ENCODE assay signal across 10 cellular contexts in genomic region chr16:30533146-30533522, GRCh38. TPM values are rescaled to one million over a fixed set of nuclear protein-coding genes. Genes with fewer than 3 reads are reported as not detected.
DNase-seq lines count a peak whose midpoint lies in the region; ATAC-seq and TF ChIP-seq lines count a peak whose summit lies in the region.
"Had no signal": no experiment of that assay in that cellular context is flagged by ENCODE, and none has a peak within 500 bp of the region (broad histone marks: within the 10 kb centered on the region; RNA-seq: fewer than 3 reads in every experiment).

No MANE protein-coding gene starts in this region.

- ATAC-seq in T-helper 17 cell (no peak), GM18502 (IDR thresholded peaks at IDR 0.05; ENCODE audit: poor library complexity, unreplicated experiment) (no peak)
- ATAC-seq in stimulated activated effector memory CD8-positive, alpha-beta T cell treated with anti-CD3 and anti-CD28 coated beads, Interleukin-12 subunit alpha, Interleukin-12 subunit beta, amount 100 ng/mL, for 72 hours, result no peak

- H3K27me3 ChIP-seq in Peyer's patch, result no peaks in the 10 kb centered on the region

- no peaks in the 10 kb centered on the region for H3K9me3 Mint-ChIP-seq in activated T-cell treated with anti-CD3 and anti-CD28 coated beads, Interleukin-2, amount 50 U/mL, for 24 hours
- peaks cover 12% of the 10 kb centered on the region for H3K9me3 Mint-ChIP-seq in glutamatergic neuron (ENCODE audit: unreplicated experiment)
- no peaks in the 10 kb centered on the region for H3K9me3 Mint-ChIP-seq in stimulated activated effector memory CD8-positive, alpha-beta T cell treated with anti-CD3 and anti-CD28 coated beads, Interleukin-12 subunit alpha, Interleukin-12 subunit beta, amount 100 ng/mL, for 72 hours

- H3K36me3 ChIP-seq in Peyer's patch, result peaks cover 0 to 15% (median 0%) of the 10 kb centered on the region in 3 donors

- H3K36me3 Mint-ChIP-seq in activated T-cell treated with anti-CD3 and anti-CD28 coated beads, Interleukin-2, amount 50 U/mL, for 24 hours (ENCODE audit: low read depth), result peaks cover 68% of the 10 kb centered on the region
- H3K36me3 Mint-ChIP-seq in T-helper 17 cell (ENCODE audit: low read depth), result no peaks in the 10 kb centered on the region
- no peaks in the 10 kb centered on the region for H3K36me3 Mint-ChIP-seq in glutamatergic neuron (ENCODE audit: unreplicated experiment)
- H3K36me3 Mint-ChIP-seq in stimulated activated effector memory CD8-positive, alpha-beta T cell treated with anti-CD3 and anti-CD28 coated beads, Interleukin-12 subunit alpha, Interleukin-12 subunit beta, amount 100 ng/mL, for 72 hours, result peaks cover 52% of the 10 kb centered on the region

- no peaks in the 10 kb centered on the region for H3K27me3 Mint-ChIP-seq in activated T-cell treated with anti-CD3 and anti-CD28 coated beads, Interleukin-2, amount 50 U/mL, for 24 hours
- H3K27me3 Mint-ChIP-seq in T-helper 17 cell (no peaks in the 10 kb centered on the region), glutamatergic neuron (ENCODE audit: unreplicated experiment) (peaks cover 4% of the 10 kb centered on the region)

- H3K9me3 ChIP-seq in T-helper 17 cell (ENCODE audit: control insufficient read depth, low read length, poor library complexity, severe bottlenecking) (no peaks in the 10 kb centered on the region), Peyer's patch (no peaks in the 10 kb centered on the region)

- H3K4me1 ChIP-seq in Peyer's patch, result peaks cover 0 to 19% (median 0%) of the 10 kb centered on the region in 4 donors

- no peak for TF ChIP-seq POLR2A in Peyer's patch (IDR thresholded peaks at IDR 0.05)

- H3K27ac Mint-ChIP-seq in activated T-cell treated with anti-CD3 and anti-CD28 coated beads, Interleukin-2, amount 50 U/mL, for 24 hours, result peak overlapping the region; percentile 87
- H3K27ac Mint-ChIP-seq in T-helper 17 cell (peak overlapping the region; percentile 99), glutamatergic neuron (ENCODE audit: unreplicated experiment) (peak overlapping the region; percentile 87)
- H3K27ac Mint-ChIP-seq in stimulated activated effector memory CD8-positive, alpha-beta T cell treated with anti-CD3 and anti-CD28 coated beads, Interleukin-12 subunit alpha, Interleukin-12 subunit beta, amount 100 ng/mL, for 72 hours, result peak overlapping the region; percentile 96

- H3K4me3 ChIP-seq in Peyer's patch, result peak overlapping the region in 2 of 4 donors; percentile 71 to 79

- H3K27ac ChIP-seq in Peyer's patch, result no peak overlapping the region

- peaks cover 49% of the 10 kb centered on the region for H3K4me1 Mint-ChIP-seq in activated T-cell treated with anti-CD3 and anti-CD28 coated beads, Interleukin-2, amount 50 U/mL, for 24 hours (ENCODE audit: low read depth)
- H3K4me1 Mint-ChIP-seq in T-helper 17 cell, result peaks cover 40% of the 10 kb centered on the region
- peaks cover 7% of the 10 kb centered on the region for H3K4me1 Mint-ChIP-seq in glutamatergic neuron (ENCODE audit: low read depth, unreplicated experiment)
- peaks cover 28% of the 10 kb centered on the region for H3K4me1 Mint-ChIP-seq in stimulated activated effector memory CD8-positive, alpha-beta T cell treated with anti-CD3 and anti-CD28 coated beads, Interleukin-12 subunit alpha, Interleukin-12 subunit beta, amount 100 ng/mL, for 72 hours

- DNase-seq in activated T-cell treated with anti-CD3 and anti-CD28 coated beads, Interleukin-2, amount 50 U/mL, for 24 hours, result no peak
- no peak for DNase-seq in activated T-cell treated with anti-CD3 and anti-CD28 coated beads, Interleukin-2, amount 50 U/mL, for 48 hours
- DNase-seq in T-helper 17 cell (no peak), glutamatergic neuron (peak; percentile 31), Peyer's patch (no peak), NCI-H1694 (lab: John Stamatoyannopoulos, UW) (no peak)
- DNase-seq in stimulated activated effector memory CD8-positive, alpha-beta T cell treated with anti-CD3 and anti-CD28 coated beads, Interleukin-12 subunit alpha, Interleukin-12 subunit beta, amount 100 ng/mL, for 72 hours (ENCODE audit: low spot score in 2 of 2), result no peak
- DNase-seq: activated CD4-positive, CD25-positive, alpha-beta regulatory T cell treated with anti-CD3 and anti-CD28 coated beads, Interleukin-2, amount 50 U/mL, for 72 hours; NCI-H526 treated with DMSO at 0.1 percent for 48 hours had no signal

- TF ChIP-seq CTCF in glutamatergic neuron (IDR thresholded peaks at IDR 0.05; ENCODE audit: partially characterized antibody, unreplicated experiment) (no peak), Peyer's patch (IDR thresholded peaks at IDR 0.05) (no peak)

- peak overlapping the region; percentile 85 for H3K4me3 Mint-ChIP-seq in activated T-cell treated with anti-CD3 and anti-CD28 coated beads, Interleukin-2, amount 50 U/mL, for 24 hours
- H3K4me3 Mint-ChIP-seq in T-helper 17 cell, result peak overlapping the region; percentile 98
- H3K4me3 Mint-ChIP-seq in glutamatergic neuron (ENCODE audit: unreplicated experiment), result peak overlapping the region; percentile 85
- H3K4me3 Mint-ChIP-seq in stimulated activated effector memory CD8-positive, alpha-beta T cell treated with anti-CD3 and anti-CD28 coated beads, Interleukin-12 subunit alpha, Interleukin-12 subunit beta, amount 100 ng/mL, for 72 hours, result peak overlapping the region; percentile 88

RNA-seq across cellular contexts. Expression of gene ZNF747, which starts 1.5 kb away (rescaled TPM):
- 1 to 10 TPM; 7.6 TPM for total RNA-seq in T-helper 17 cell
- 15.1 TPM for total RNA-seq in glutamatergic neuron (ENCODE audit: unreplicated experiment)
- 10 to 100 TPM; 12.4 to 22.8 (median 19.1) TPM for total RNA-seq in Peyer's patch

RNA-seq across cellular contexts. Expression of gene ZNF768, which starts 6.8 kb away (rescaled TPM):
- total RNA-seq in T-helper 17 cell, result 1 to 10 TPM; 5.1 to 5.3 TPM
- total RNA-seq in glutamatergic neuron (ENCODE audit: unreplicated experiment), result 45.6 TPM
- total RNA-seq in Peyer's patch, result 10 to 100 TPM; 19.8 to 64.8 (median 54.1) TPM

RNA-seq across cellular contexts. Expression of gene ZNF764, which starts 25.0 kb away (rescaled TPM):
- total RNA-seq in T-helper 17 cell (10 to 100 TPM; 19.5 to 21.4 TPM), glutamatergic neuron (ENCODE audit: unreplicated experiment) (39.0 TPM), Peyer's patch (10 to 100 TPM in 3 of 4 donors, 1 to 10 TPM in 1; 5.8 to 22.5 (median 19.8) TPM)

RNA-seq across cellular contexts. Expression of gene ZNF688, which starts 38.4 kb away (rescaled TPM):
- total RNA-seq in T-helper 17 cell, result 10 to 100 TPM; 11.4 to 14.0 TPM
- 18.7 TPM for total RNA-seq in glutamatergic neuron (ENCODE audit: unreplicated experiment)
- total RNA-seq in Peyer's patch, result 10 to 100 TPM; 38.6 to 53.3 (median 41.1) TPM

RNA-seq across cellular contexts. Expression of gene ZNF785, which starts 52.4 kb away (rescaled TPM):
- total RNA-seq in T-helper 17 cell, result 10 to 100 TPM in 1 of 2 donors, 1 to 10 TPM in 1; 8.5 to 11.7 TPM
- total RNA-seq in glutamatergic neuron (ENCODE audit: unreplicated experiment), result 58.4 TPM
- 10 to 100 TPM; 13.7 to 55.0 (median 29.3) TPM for total RNA-seq in Peyer's patch
